1 cellular context compared by ENCODE assay signal in the genomic region with DNA sequence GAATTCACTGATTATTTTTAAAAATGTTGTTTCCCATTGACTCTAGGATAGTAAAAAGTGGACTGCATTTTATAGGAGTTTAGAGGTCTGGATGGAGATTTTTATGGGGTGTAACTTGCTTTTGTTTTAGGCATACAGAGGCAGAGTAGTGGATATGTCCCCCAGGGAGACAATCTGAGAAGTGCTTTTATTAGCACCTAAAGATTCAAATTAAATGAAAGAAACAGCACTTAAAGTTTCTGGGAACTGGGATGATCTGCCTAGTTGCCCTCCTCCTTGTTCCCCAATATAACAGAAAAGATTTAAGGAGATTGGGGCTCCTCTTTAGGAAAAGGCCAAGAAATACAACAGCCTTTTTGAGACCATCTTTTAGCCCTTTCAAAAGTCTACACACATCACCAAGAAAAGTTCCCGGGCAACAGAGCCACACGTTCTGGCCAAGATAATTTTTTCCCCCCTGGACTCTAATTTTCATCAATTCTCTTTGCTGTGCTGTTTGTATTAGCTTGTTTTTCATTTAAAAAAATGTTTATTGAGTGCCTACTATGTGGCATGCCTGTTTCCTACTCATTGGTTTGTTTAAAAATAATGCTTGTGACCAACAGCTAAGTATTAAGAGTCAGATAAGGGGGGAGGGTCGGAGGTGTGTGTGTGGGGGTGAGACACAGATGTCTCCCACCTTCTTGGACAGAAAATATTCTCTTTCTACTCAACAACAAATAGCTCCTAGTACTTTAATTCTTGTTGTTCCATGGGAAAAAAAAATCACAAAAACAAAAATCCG.
TF ChIP-seq lines count a peak whose summit lies in the region.

No MANE protein-coding gene starts in this region.

TF ChIP-seq in HepG2, 621 proteins besides CTCF, POLR2A, EP300 and RAD21:
- peak; percentile 29; the same call in 1 of the 2 replicates for TF ChIP-seq HDAC1 (CRISPR knock-in tag; IDR thresholded peaks at IDR 0.05)
- TF ChIP-seq ZFP82 (CRISPR knock-in tag; IDR thresholded peaks at IDR 0.05; ENCODE audit: borderline replicate concordance), result 0 out of 2 replicates have a peak, but pooled peaks have one; percentile 48
- peak; percentile 69; the same call in 1 of the 2 replicates for TF ChIP-seq ZKSCAN1 (IDR thresholded peaks at IDR 0.05; ENCODE audit: low read length)
- TF ChIP-seq, protein P1, sequence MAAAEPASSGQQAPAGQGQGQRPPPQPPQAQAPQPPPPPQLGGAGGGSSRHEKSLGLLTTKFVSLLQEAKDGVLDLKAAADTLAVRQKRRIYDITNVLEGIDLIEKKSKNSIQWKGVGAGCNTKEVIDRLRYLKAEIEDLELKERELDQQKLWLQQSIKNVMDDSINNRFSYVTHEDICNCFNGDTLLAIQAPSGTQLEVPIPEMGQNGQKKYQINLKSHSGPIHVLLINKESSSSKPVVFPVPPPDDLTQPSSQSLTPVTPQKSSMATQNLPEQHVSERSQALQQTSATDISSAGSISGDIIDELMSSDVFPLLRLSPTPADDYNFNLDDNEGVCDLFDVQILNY (CRISPR knock-in tag; conservative IDR thresholded peaks at IDR 0.05), result no peak
- TF ChIP-seq, protein P2, sequence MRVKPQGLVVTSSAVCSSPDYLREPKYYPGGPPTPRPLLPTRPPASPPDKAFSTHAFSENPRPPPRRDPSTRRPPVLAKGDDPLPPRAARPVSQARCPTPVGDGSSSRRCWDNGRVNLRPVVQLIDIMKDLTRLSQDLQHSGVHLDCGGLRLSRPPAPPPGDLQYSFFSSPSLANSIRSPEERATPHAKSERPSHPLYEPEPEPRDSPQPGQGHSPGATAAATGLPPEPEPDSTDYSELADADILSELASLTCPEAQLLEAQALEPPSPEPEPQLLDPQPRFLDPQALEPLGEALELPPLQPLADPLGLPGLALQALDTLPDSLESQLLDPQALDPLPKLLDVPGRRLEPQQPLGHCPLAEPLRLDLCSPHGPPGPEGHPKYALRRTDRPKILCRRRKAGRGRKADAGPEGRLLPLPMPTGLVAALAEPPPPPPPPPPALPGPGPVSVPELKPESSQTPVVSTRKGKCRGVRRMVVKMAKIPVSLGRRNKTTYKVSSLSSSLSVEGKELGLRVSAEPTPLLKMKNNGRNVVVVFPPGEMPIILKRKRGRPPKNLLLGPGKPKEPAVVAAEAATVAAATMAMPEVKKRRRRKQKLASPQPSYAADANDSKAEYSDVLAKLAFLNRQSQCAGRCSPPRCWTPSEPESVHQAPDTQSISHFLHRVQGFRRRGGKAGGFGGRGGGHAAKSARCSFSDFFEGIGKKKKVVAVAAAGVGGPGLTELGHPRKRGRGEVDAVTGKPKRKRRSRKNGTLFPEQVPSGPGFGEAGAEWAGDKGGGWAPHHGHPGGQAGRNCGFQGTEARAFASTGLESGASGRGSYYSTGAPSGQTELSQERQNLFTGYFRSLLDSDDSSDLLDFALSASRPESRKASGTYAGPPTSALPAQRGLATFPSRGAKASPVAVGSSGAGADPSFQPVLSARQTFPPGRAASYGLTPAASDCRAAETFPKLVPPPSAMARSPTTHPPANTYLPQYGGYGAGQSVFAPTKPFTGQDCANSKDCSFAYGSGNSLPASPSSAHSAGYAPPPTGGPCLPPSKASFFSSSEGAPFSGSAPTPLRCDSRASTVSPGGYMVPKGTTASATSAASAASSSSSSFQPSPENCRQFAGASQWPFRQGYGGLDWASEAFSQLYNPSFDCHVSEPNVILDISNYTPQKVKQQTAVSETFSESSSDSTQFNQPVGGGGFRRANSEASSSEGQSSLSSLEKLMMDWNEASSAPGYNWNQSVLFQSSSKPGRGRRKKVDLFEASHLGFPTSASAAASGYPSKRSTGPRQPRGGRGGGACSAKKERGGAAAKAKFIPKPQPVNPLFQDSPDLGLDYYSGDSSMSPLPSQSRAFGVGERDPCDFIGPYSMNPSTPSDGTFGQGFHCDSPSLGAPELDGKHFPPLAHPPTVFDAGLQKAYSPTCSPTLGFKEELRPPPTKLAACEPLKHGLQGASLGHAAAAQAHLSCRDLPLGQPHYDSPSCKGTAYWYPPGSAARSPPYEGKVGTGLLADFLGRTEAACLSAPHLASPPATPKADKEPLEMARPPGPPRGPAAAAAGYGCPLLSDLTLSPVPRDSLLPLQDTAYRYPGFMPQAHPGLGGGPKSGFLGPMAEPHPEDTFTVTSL (CRISPR knock-in tag; IDR thresholded peaks at IDR 0.05; ENCODE audit: borderline replicate concordance), result peak; percentile 11; the same call in 1 of the 2 replicates
- TF ChIP-seq SIN3A (IDR thresholded peaks at IDR 0.05; ENCODE audit: borderline replicate concordance, low read depth, low read length), result 0 out of 2 replicates have a peak, but pooled peaks have one; percentile 13
- no peak for TF ChIP-seq IRF2 (CRISPR knock-in tag; IDR thresholded peaks at IDR 0.05)
- 0 out of 2 replicates have a peak, but pooled peaks have one; percentile 7 for TF ChIP-seq ELF4 (CRISPR knock-in tag; IDR thresholded peaks at IDR 0.05; ENCODE audit: borderline replicate concordance)
- TF ChIP-seq KLF9 (CRISPR knock-in tag; IDR thresholded peaks at IDR 0.05; ENCODE audit: low read depth), result no peak
- TF ChIP-seq, protein P3, sequence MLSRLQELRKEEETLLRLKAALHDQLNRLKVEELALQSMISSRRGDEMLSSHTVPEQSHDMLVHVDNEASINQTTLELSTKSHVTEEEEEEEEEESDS (CRISPR knock-in tag; IDR thresholded peaks at IDR 0.05; ENCODE audit: borderline replicate concordance), result 0 out of 2 replicates have a peak, but pooled peaks have one; percentile 32
- TF ChIP-seq ZNF501 (CRISPR knock-in tag; IDR thresholded peaks at IDR 0.05), result no peak
